8 cellular contexts compared by ENCODE assay signal in the genomic region with DNA sequence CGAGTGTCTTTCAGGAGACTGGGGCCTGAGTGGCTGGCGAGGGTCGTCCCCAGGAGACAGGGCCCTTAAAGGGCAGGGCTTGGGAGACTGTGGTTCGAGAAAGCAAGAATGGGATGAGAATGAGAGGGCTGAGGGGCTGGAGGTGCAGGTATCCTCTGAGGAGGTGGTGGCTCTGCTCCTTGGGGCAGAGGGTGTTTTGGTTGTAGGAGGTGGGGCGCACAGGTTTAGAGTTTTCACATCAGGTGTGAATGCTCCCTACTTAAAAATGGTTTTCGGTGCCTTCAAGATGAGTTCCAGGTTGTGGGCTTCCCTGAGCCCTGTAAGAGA. TPM values are rescaled to one million over a fixed set of nuclear protein-coding genes. Genes with fewer than 3 reads are reported as not detected.
DNase-seq lines count a peak whose midpoint lies in the region; ATAC-seq and TF ChIP-seq lines count a peak whose summit lies in the region.

No MANE protein-coding gene starts in this region.

- H3K9me3 ChIP-seq in GM23248 (ENCODE audit: low read depth) (no peaks in the 10 kb centered on the region), SJSA1 (replicated peaks) (no peaks in the 10 kb centered on the region)

- H3K4me2 ChIP-seq in GM23248 (ENCODE audit: unreplicated experiment), result peak overlapping the region; percentile 91

- no peaks in the 10 kb centered on the region for H3K9me2 ChIP-seq in GM23248 (ENCODE audit: insufficient read depth)

- in situ Hi-C loops in GM23248 (cut with MboI), result no loop called here

- H3K79me2 ChIP-seq in GM23248 (ENCODE audit: insufficient read depth), result peaks cover 16% of the 10 kb centered on the region; the same call in 1 of the 2 replicates

- H3K27ac ChIP-seq in GM23248 (peak overlapping the region; percentile 25), SJSA1 (peak overlapping the region; percentile 14; the same call in 1 of the 2 replicates)

- peak overlapping the region; percentile 81 for H2AFZ ChIP-seq in GM23248

- DNase-seq in GM23248 (no peak), SJSA1 (ENCODE audit: low read depth in 1 of 2, low spot score in 2 of 2) (no peak), fibroblast of pulmonary artery (ENCODE audit: low read depth) (no peak), skeletal muscle cell (ENCODE audit: low read depth) (no peak), kidney glomerular epithelial cell (lab: John Stamatoyannopoulos, UW) (no peak)

- no peak for TF ChIP-seq CTCF in fibroblast of pulmonary artery (IDR thresholded peaks at IDR 0.05; ENCODE audit: low read length, missing control alignments)

- 0 out of 2 replicates have a peak, but pooled peaks cover 3% of the 10 kb centered on the region for H3F3A ChIP-seq in GM23248 (ENCODE audit: insufficient read depth)

- peak overlapping the region; percentile 89 for H3K9ac ChIP-seq in GM23248

- H4K20me1 ChIP-seq in GM23248 (ENCODE audit: insufficient read depth), result no peaks in the 10 kb centered on the region

- no peak for ATAC-seq in HG02610 (IDR thresholded peaks at IDR 0.05; ENCODE audit: unreplicated experiment)
- no peak for ATAC-seq in HG03439 (IDR thresholded peaks at IDR 0.05; ENCODE audit: unreplicated experiment)
- no peak for ATAC-seq in GM18517 (IDR thresholded peaks at IDR 0.05; ENCODE audit: unreplicated experiment)

- H3K36me3 ChIP-seq in GM23248 (ENCODE audit: low read depth), result no peaks in the 10 kb centered on the region
- H3K36me3 ChIP-seq in SJSA1, result no peaks in the 10 kb centered on the region

- H3K4me1 ChIP-seq in GM23248 (ENCODE audit: insufficient read depth), result peaks cover 8% of the 10 kb centered on the region
- H3K4me1 ChIP-seq in SJSA1 (replicated peaks), result peaks cover 9% of the 10 kb centered on the region

- H3K4me3 ChIP-seq in GM23248 (peak overlapping the region; percentile 78), SJSA1 (peak overlapping the region; percentile 53), fibroblast of pulmonary artery (replicated peaks; ENCODE audit: low read depth, low read length) (peak overlapping the region; percentile 91), skeletal muscle cell (ENCODE audit: low read depth, low read length) (peak overlapping the region; percentile 82)

- 4 to 5% methylated on average over 5 to 6 of the region's 6 CpGs for WGBS in GM23248 (ENCODE audit: low coverage in 1 of 2, low lambda C conversion rate in 2 of 2, missing lambda C conversion rate in 2 of 2), 2 experiments

- H3K27me3 ChIP-seq in GM23248 (replicated peaks; ENCODE audit: insufficient read depth) (no peaks in the 10 kb centered on the region), SJSA1 (replicated peaks) (no peaks in the 10 kb centered on the region)

RNA-seq across cellular contexts. Expression of a gene that starts 0.4 kb away (rescaled TPM):
- total RNA-seq in GM23248 (2014; rRNA removed; shearing (Covaris generic)), result 19.6 and 20.2 TPM in 2 replicates
- polyA plus RNA-seq in GM23248 (2016; fragmentation: Nextera tagmentation; extraction: Ambion mirVana), result 16.7 and 18.0 TPM in 2 replicates
- 14.3 and 37.5 TPM in 2 replicates for total RNA-seq in SJSA1 (2014; rRNA removed; shearing (Covaris generic))
